In genomic region chr12:9906888-9907287, GRCh38 we compare ENCODE assay signal across 1 cellular context.
TF ChIP-seq lines count a peak whose summit lies in the region.

No MANE protein-coding gene starts in this region.

TF ChIP-seq in K562, 482 proteins besides CTCF, POLR2A, EP300 and RAD21:
- TF ChIP-seq ZNF780A (CRISPR knock-in tag; IDR thresholded peaks at IDR 0.05) (no peak), GTF2E2 (tag; IDR thresholded peaks at IDR 0.05) (no peak), RB1 (IDR thresholded peaks at IDR 0.05; ENCODE audit: low read depth) (no peak), BMI1 (IDR thresholded peaks at IDR 0.05; ENCODE audit: low read length) (no peak), ZEB2 (IDR thresholded peaks at IDR 0.05) (no peak)
- TF ChIP-seq, protein P1, sequence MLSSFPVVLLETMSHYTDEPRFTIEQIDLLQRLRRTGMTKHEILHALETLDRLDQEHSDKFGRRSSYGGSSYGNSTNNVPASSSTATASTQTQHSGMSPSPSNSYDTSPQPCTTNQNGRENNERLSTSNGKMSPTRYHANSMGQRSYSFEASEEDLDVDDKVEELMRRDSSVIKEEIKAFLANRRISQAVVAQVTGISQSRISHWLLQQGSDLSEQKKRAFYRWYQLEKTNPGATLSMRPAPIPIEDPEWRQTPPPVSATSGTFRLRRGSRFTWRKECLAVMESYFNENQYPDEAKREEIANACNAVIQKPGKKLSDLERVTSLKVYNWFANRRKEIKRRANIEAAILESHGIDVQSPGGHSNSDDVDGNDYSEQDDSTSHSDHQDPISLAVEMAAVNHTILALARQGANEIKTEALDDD (IDR thresholded peaks at IDR 0.05), result peak; percentile 13; the same call in 1 of the 2 replicates
